ENCODE assay signal across 17 cellular contexts in genomic region chr18:54949588-54949987, GRCh38. TPM values are rescaled to one million over a fixed set of nuclear protein-coding genes. Genes with fewer than 3 reads are reported as not detected.
"Had no signal": no experiment of that assay in that cellular context is flagged by ENCODE, and none has a peak within 500 bp of the region (broad histone marks: within the 10 kb centered on the region; RNA-seq: fewer than 3 reads in every experiment).

No MANE protein-coding gene starts in this region.

- DNase-seq: activated CD4-positive, alpha-beta T cell treated with anti-CD3 and anti-CD28 coated beads for 4 hours; activated CD8-positive, alpha-beta memory T cell treated with anti-CD3 and anti-CD28 coated beads, Interleukin-2, amount 50 U/mL, for 4 hours; activated CD8-positive, alpha-beta T cell treated with anti-CD3 and anti-CD28 coated beads for 36 hours; activated gamma-delta T cell treated with Interleukin-2 at 50 U/mL for 16 hours; activated naive CD8-positive, alpha-beta T cell treated with anti-CD3 and anti-CD28 coated beads, Interleukin-2, amount 10 ng/mL, durations not matched to agents 7 days and 5 days; activated T-cell treated with anti-CD3 and anti-CD28 coated beads, Interleukin-2, amount 50 U/mL, for 72 hours; adrenal gland; anterior cingulate cortex; MG63; MV-4-11; NCI-H1436; NCI-H187; NCI-H2081 treated with DMSO at 0.1 percent for 48 hours; SHP77 had no signal

- H3K9me3 ChIP-seq: adrenal gland, MG63 had no signal

- H3K27ac ChIP-seq: adrenal gland, SJSA1 had no signal

- H3K36me3 ChIP-seq: adrenal gland, MG63, SJSA1 had no signal

- H3K27me3 ChIP-seq: adrenal gland, MG63, SJSA1 had no signal

- ATAC-seq: activated CD4-positive, CD25-positive, alpha-beta regulatory T cell treated with anti-CD3 and anti-CD28 coated beads, Interleukin-2, amount 50 U/mL, for 24 hours; activated CD8-positive, alpha-beta T cell treated with anti-CD3 and anti-CD28 coated beads for 36 hours had no signal

- H3K4me3 ChIP-seq: adrenal gland, MG63, SJSA1 had no signal

RNA-seq across cellular contexts. Expression of gene CCDC68, which starts 9.7 kb away (rescaled TPM):
- total RNA-seq: activated CD8-positive, alpha-beta T cell treated with anti-CD3 and anti-CD28 coated beads for 36 hours; activated naive CD8-positive, alpha-beta T cell treated with anti-CD3 and anti-CD28 coated beads, Interleukin-2, amount 10 ng/mL, durations not matched to agents 7 days and 5 days; activated T-cell treated with anti-CD3 and anti-CD28 coated beads, Interleukin-2, amount 50 U/mL, for 72 hours; activated T-helper 2 cell treated with anti-CD3 and anti-CD28 coated beads, Interferon-gamma antibody, Interleukin-2, Interleukin-4, amounts not matched to agents 10 μg/mL and 5 μg/mL and 100 μg/mL, durations not matched to agents 14 hours and 24 hours and 36 hours had no signal
